Comparison of ENCODE assay signal across 25 cellular contexts in genomic region chr15:73397461-73397860, GRCh38. TPM values are rescaled to one million over a fixed set of nuclear protein-coding genes. Genes with fewer than 3 reads are reported as not detected.
"Had no signal": no experiment of that assay in that cellular context is flagged by ENCODE, and none has a peak within 500 bp of the region (broad histone marks: within the 10 kb centered on the region; RNA-seq: fewer than 3 reads in every experiment).

No MANE protein-coding gene starts in this region.

- H3K27me3 ChIP-seq: body of pancreas, right atrium auricular region, vagina had no signal

- H3K4me1 ChIP-seq: body of pancreas, gastrocnemius medialis, left lung, transverse colon, vagina had no signal

- H3K4me3 Mint-ChIP-seq: activated CD4-positive, alpha-beta memory T cell treated with anti-CD3 and anti-CD28 coated beads, Interleukin-2, amount 10 ng/mL, durations not matched to agents 7 days and 5 days; activated CD8-positive, alpha-beta memory T cell treated with anti-CD3 and anti-CD28 coated beads, Interleukin-2, amount 10 ng/mL, durations not matched to agents 7 days and 5 days; activated T-helper 17 cell treated with anti-CD3 and anti-CD28 coated beads, Interleukin-2, amount 50 U/mL, for 72 hours; nephron had no signal

- FAIRE-seq: colon had no signal

- H3K27ac ChIP-seq: body of pancreas, gastrocnemius medialis, heart left ventricle, left lung, right atrium auricular region, skin epidermis, transverse colon, vagina had no signal

- DNase-seq: activated CD4-positive, alpha-beta memory T cell treated with anti-CD3 and anti-CD28 coated beads, Interleukin-2, amount 10 ng/mL, durations not matched to agents 7 days and 5 days; activated CD4-positive, alpha-beta T cell treated with anti-CD3 and anti-CD28 coated beads for 48 hours; activated CD4-positive, CD25-positive, alpha-beta regulatory T cell; activated CD8-positive, alpha-beta memory T cell treated with anti-CD3 and anti-CD28 coated beads, Interleukin-2, amount 10 ng/mL, durations not matched to agents 7 days and 5 days; activated naive CD4-positive, alpha-beta T cell; activated T-cell treated with anti-CD3 and anti-CD28 coated beads, Interleukin-2, amount 50 U/mL, for 1 hour; body of pancreas; caudate nucleus; gastrocnemius medialis; heart left ventricle; left lung; midbrain; stimulated activated naive CD8-positive, alpha-beta T cell treated with anti-CD3 and anti-CD28 coated beads, Interleukin-15, Interleukin-2, amounts not matched to agents 100 U/mL and 50 U/mL, for 24 hours; transverse colon had no signal

- H3K9me3 ChIP-seq: body of pancreas, gastrocnemius medialis, heart left ventricle, left lung, right atrium auricular region, transverse colon, vagina had no signal

- H3K4me1 Mint-ChIP-seq: activated CD4-positive, alpha-beta memory T cell treated with anti-CD3 and anti-CD28 coated beads, Interleukin-2, amount 10 ng/mL, durations not matched to agents 7 days and 5 days; activated CD8-positive, alpha-beta memory T cell treated with anti-CD3 and anti-CD28 coated beads, Interleukin-2, amount 10 ng/mL, durations not matched to agents 7 days and 5 days; activated T-helper 17 cell treated with anti-CD3 and anti-CD28 coated beads, Interleukin-2, amount 50 U/mL, for 72 hours had no signal

- ATAC-seq: activated CD8-positive, alpha-beta memory T cell treated with anti-CD3 and anti-CD28 coated beads, Interleukin-2, amount 10 ng/mL, durations not matched to agents 7 days and 5 days; activated T-helper 17 cell treated with anti-CD3 and anti-CD28 coated beads, Interleukin-2, amount 50 U/mL, for 72 hours; body of pancreas; esophagus mucosa; gastrocnemius medialis; left lung; stimulated activated naive CD8-positive, alpha-beta T cell treated with anti-CD3 and anti-CD28 coated beads, Interleukin-15, Interleukin-2, amounts not matched to agents 100 U/mL and 50 U/mL, for 24 hours had no signal

- H3K27ac Mint-ChIP-seq: activated CD4-positive, alpha-beta memory T cell treated with anti-CD3 and anti-CD28 coated beads, Interleukin-2, amount 10 ng/mL, durations not matched to agents 7 days and 5 days; activated CD8-positive, alpha-beta memory T cell treated with anti-CD3 and anti-CD28 coated beads, Interleukin-2, amount 10 ng/mL, durations not matched to agents 7 days and 5 days; activated T-helper 17 cell treated with anti-CD3 and anti-CD28 coated beads, Interleukin-2, amount 50 U/mL, for 72 hours; nephron had no signal

- H3K36me3 ChIP-seq: gastrocnemius medialis, heart left ventricle, left lung, right atrium auricular region, transverse colon, vagina had no signal

- H3K36me3 Mint-ChIP-seq: activated CD8-positive, alpha-beta memory T cell treated with anti-CD3 and anti-CD28 coated beads, Interleukin-2, amount 10 ng/mL, durations not matched to agents 7 days and 5 days had no signal

- H3K9me3 Mint-ChIP-seq: activated CD4-positive, alpha-beta memory T cell treated with anti-CD3 and anti-CD28 coated beads, Interleukin-2, amount 10 ng/mL, durations not matched to agents 7 days and 5 days; activated T-helper 17 cell treated with anti-CD3 and anti-CD28 coated beads, Interleukin-2, amount 50 U/mL, for 72 hours; nephron had no signal

- H3K4me3 ChIP-seq: body of pancreas, gastrocnemius medialis, heart left ventricle, left lung, right atrium auricular region, skin epidermis, transverse colon, vagina had no signal

RNA-seq across cellular contexts. Expression of gene HCN4, which starts 28.7 kb away (rescaled TPM):
- total RNA-seq: activated CD4-positive, alpha-beta memory T cell treated with anti-CD3 and anti-CD28 coated beads, Interleukin-2, amount 10 ng/mL, durations not matched to agents 7 days and 5 days; activated CD8-positive, alpha-beta memory T cell treated with anti-CD3 and anti-CD28 coated beads, Interleukin-2, amount 10 ng/mL, durations not matched to agents 7 days and 5 days; activated T-helper 17 cell treated with anti-CD3 and anti-CD28 coated beads, Interleukin-2, amount 50 U/mL, for 72 hours; esophagus mucosa; gastrocnemius medialis; lung microvascular endothelial cell; omental fat pad; posterior vena cava had no signal

RNA-seq across cellular contexts. Expression of gene REC114, which starts 45.5 kb away (rescaled TPM):
- total RNA-seq: activated CD4-positive, alpha-beta memory T cell treated with anti-CD3 and anti-CD28 coated beads, Interleukin-2, amount 10 ng/mL, durations not matched to agents 7 days and 5 days; activated CD8-positive, alpha-beta memory T cell treated with anti-CD3 and anti-CD28 coated beads, Interleukin-2, amount 10 ng/mL, durations not matched to agents 7 days and 5 days; activated T-helper 17 cell treated with anti-CD3 and anti-CD28 coated beads, Interleukin-2, amount 50 U/mL, for 72 hours; body of pancreas; esophagus mucosa; gastrocnemius medialis; kidney epithelial cell; left lung; lung microvascular endothelial cell; omental fat pad; posterior vena cava; transverse colon; vagina had no signal
